In genomic region chr3:177174607-177175006, GRCh38 we compare ENCODE assay signal across 1 cellular context.
TF ChIP-seq lines count a peak whose summit lies in the region.

No MANE protein-coding gene starts in this region.

TF ChIP-seq in WTC11, 78 proteins besides CTCF, POLR2A, EP300 and RAD21 (continued from another document):
- TF ChIP-seq IRF1 (CRISPR knock-in tag; IDR thresholded peaks at IDR 0.05) (no peak), TP53 (CRISPR knock-in tag; IDR thresholded peaks at IDR 0.05) (no peak), STAT6 (CRISPR knock-in tag; conservative IDR thresholded peaks at IDR 0.05; ENCODE audit: low read depth) (no peak), OVOL2 (CRISPR knock-in tag; IDR thresholded peaks at IDR 0.05; ENCODE audit: borderline replicate concordance) (no peak), NR1H2 (CRISPR knock-in tag; IDR thresholded peaks at IDR 0.05) (no peak), ATF3 (CRISPR knock-in tag; conservative IDR thresholded peaks at IDR 0.05) (no peak), ESRRA (CRISPR knock-in tag; IDR thresholded peaks at IDR 0.05; ENCODE audit: borderline replicate concordance) (no peak), ZNF281 (CRISPR knock-in tag; IDR thresholded peaks at IDR 0.05) (no peak), GRHL2 (CRISPR knock-in tag; IDR thresholded peaks at IDR 0.05; ENCODE audit: insufficient replicate concordance, severe bottlenecking) (no peak)
- TF ChIP-seq, protein P1, sequence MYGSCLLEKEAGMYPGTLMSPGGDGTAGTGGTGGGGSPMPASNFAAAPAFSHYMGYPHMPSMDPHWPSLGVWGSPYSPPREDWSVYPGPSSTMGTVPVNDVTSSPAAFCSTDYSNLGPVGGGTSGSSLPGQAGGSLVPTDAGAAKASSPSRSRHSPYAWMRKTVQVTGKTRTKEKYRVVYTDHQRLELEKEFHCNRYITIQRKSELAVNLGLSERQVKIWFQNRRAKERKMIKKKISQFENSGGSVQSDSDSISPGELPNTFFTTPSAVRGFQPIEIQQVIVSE (CRISPR knock-in tag; IDR thresholded peaks at IDR 0.05; ENCODE audit: borderline replicate concordance) = no peak
- TF ChIP-seq, protein P2, sequence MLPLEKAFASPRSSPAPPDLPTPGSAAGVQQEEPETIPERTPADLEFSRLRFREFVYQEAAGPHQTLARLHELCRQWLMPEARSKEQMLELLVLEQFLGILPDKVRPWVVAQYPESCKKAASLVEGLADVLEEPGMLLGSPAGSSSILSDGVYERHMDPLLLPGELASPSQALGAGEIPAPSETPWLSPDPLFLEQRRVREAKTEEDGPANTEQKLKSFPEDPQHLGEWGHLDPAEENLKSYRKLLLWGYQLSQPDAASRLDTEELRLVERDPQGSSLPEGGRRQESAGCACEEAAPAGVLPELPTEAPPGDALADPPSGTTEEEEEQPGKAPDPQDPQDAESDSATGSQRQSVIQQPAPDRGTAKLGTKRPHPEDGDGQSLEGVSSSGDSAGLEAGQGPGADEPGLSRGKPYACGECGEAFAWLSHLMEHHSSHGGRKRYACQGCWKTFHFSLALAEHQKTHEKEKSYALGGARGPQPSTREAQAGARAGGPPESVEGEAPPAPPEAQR (CRISPR knock-in tag; IDR thresholded peaks at IDR 0.05) = no peak
